ENCODE assay signal across 14 cellular contexts in genomic region chr7:46226860-46227259, GRCh38.
DNase-seq lines count a peak whose midpoint lies in the region; ATAC-seq and TF ChIP-seq lines count a peak whose summit lies in the region.
"Had no signal": no experiment of that assay in that cellular context is flagged by ENCODE, and none has a peak within 500 bp of the region (broad histone marks: within the 10 kb centered on the region; RNA-seq: fewer than 3 reads in every experiment).

No MANE protein-coding gene starts in this region.

- WGBS in GM23248 (ENCODE audit: low coverage in 1 of 2, low lambda C conversion rate in 2 of 2, missing lambda C conversion rate in 2 of 2), 2 experiments: 66 to 68% methylated on average over 3 of the region's 3 CpGs
- 27% methylated on average over 3 of the region's 3 CpGs for WGBS in right lobe of liver (ENCODE audit: insufficient coverage, low coverage, low lambda C conversion rate, missing lambda C conversion rate)

- DNase-seq in GM23248: peak; percentile 24
- peak; percentile 41 for DNase-seq in PC-3
- peak; percentile 34 for DNase-seq in brain pericyte (ENCODE audit: low read depth, low spot score)
- DNase-seq in right lobe of liver: no peak
- DNase-seq in stimulated activated CD8-positive, alpha-beta memory T cell treated with anti-CD3 and anti-CD28 coated beads, Interleukin-4, amount 100 ng/mL, for 48 hours: no peak
- no peak for DNase-seq in WTC11 (ENCODE audit: low spot score)
- no peak for DNase-seq in RPMI8226
- DNase-seq: BE2C; CD8-positive, alpha-beta T cell; NCI-H1436; NCI-H2107; NCI-H446; NCI-H774 had no signal

- TF ChIP-seq CTCF in PC-3 (conservative IDR thresholded peaks at IDR 0.05; ENCODE audit: low read depth, low read length): no peak
- no peak for TF ChIP-seq CTCF in right lobe of liver (IDR thresholded peaks at IDR 0.05)
- no peak for TF ChIP-seq CTCF in WTC11 (IDR thresholded peaks at IDR 0.05)

- H3K4me1 ChIP-seq in GM23248 (ENCODE audit: insufficient read depth) (peaks cover 21% of the 10 kb centered on the region), PC-3 (ENCODE audit: insufficient read depth, low read length) (peaks cover 14% of the 10 kb centered on the region), right lobe of liver (no peaks in the 10 kb centered on the region)
- H3K4me1 ChIP-seq: BE2C had no signal

- CTCF ChIA-PET in PC-3 (lab: Charles Lee) (no interaction called here), WTC11 (lab: Charles Lee) (no interaction called here)

- H3K4me1 Mint-ChIP-seq in WTC11: peaks cover 6% of the 10 kb centered on the region

- no peaks in the 10 kb centered on the region for H3K36me3 ChIP-seq in GM23248 (ENCODE audit: low read depth)
- H3K36me3 ChIP-seq in PC-3 (ENCODE audit: low read depth, low read length): no peaks in the 10 kb centered on the region
- H3K36me3 ChIP-seq in right lobe of liver: no peaks in the 10 kb centered on the region
- H3K36me3 ChIP-seq: BE2C had no signal

- H3K9ac ChIP-seq in GM23248: no peak overlapping the region
- no peak overlapping the region for H3K9ac ChIP-seq in PC-3 (ENCODE audit: low read length)

- H3K4me2 ChIP-seq in GM23248 (ENCODE audit: unreplicated experiment): no peak overlapping the region
- no peak overlapping the region for H3K4me2 ChIP-seq in PC-3 (ENCODE audit: low read length)

- no peak overlapping the region for H3K4me3 Mint-ChIP-seq in WTC11
- H3K4me3 Mint-ChIP-seq: CD8-positive, alpha-beta T cell had no signal

- in situ Hi-C loops in GM23248 (cut with MboI): no loop called here

- BruUV-seq in PC-3 (replicated peaks; lab: Mats Ljungman, UMichigan): no TSS peak

- H4K20me1 ChIP-seq in GM23248 (ENCODE audit: insufficient read depth) (no peaks in the 10 kb centered on the region), PC-3 (ENCODE audit: low read length) (no peaks in the 10 kb centered on the region)

- H3K36me3 Mint-ChIP-seq in WTC11: no peaks in the 10 kb centered on the region
- H3K36me3 Mint-ChIP-seq: CD8-positive, alpha-beta T cell had no signal

- no peak for TF ChIP-seq POLR2A in right lobe of liver (IDR thresholded peaks at IDR 0.05)

- H3K79me2 ChIP-seq in GM23248 (ENCODE audit: insufficient read depth) (no peaks in the 10 kb centered on the region), PC-3 (ENCODE audit: low read length) (no peaks in the 10 kb centered on the region)

- H3K9me2 ChIP-seq in GM23248 (ENCODE audit: insufficient read depth) (0 out of 2 replicates have a peak, but pooled peaks cover 3% of the 10 kb centered on the region), PC-3 (replicated peaks; ENCODE audit: low read length) (no peaks in the 10 kb centered on the region)

- H2AFZ ChIP-seq in GM23248: no peak overlapping the region
- no peak overlapping the region for H2AFZ ChIP-seq in PC-3 (ENCODE audit: low read length)

- H3F3A ChIP-seq in GM23248 (ENCODE audit: insufficient read depth) (peaks cover 13% of the 10 kb centered on the region; the same call in 1 of the 2 replicates), PC-3 (ENCODE audit: low read length, unreplicated experiment) (no peaks in the 10 kb centered on the region)

- H3K27ac ChIP-seq in GM23248 (no peak overlapping the region), PC-3 (ENCODE audit: low read length) (no peak overlapping the region), right lobe of liver (no peak overlapping the region)

- no peak overlapping the region for H3K27ac Mint-ChIP-seq in WTC11
- H3K27ac Mint-ChIP-seq: CD8-positive, alpha-beta T cell had no signal

- peak; percentile 37 for ATAC-seq in PC-3
- peak in 3 of 4 donors; percentile 28 to 47 (median 36) for ATAC-seq in right lobe of liver
- no peak for ATAC-seq in HG03442 (IDR thresholded peaks at IDR 0.05; ENCODE audit: unreplicated experiment)
- ATAC-seq in WTC11: no peak
- ATAC-seq: CD8-positive, alpha-beta T cell had no signal

- H3K27me3 Mint-ChIP-seq in WTC11 (ENCODE audit: low read depth): no peaks in the 10 kb centered on the region

- peaks cover 8% of the 10 kb centered on the region for H3K9me3 Mint-ChIP-seq in WTC11

- H3K9me3 ChIP-seq in GM23248 (ENCODE audit: low read depth) (no peaks in the 10 kb centered on the region), PC-3 (ENCODE audit: low read length) (no peaks in the 10 kb centered on the region), right lobe of liver (no peaks in the 10 kb centered on the region)
- H3K9me3 ChIP-seq: BE2C had no signal

- intact Hi-C loops in PC-3 (cut with micrococcal nuclease) (no loop called here), right lobe of liver (cut with DNase I) (no loop called here)

- H3K4me3 ChIP-seq in GM23248 (no peak overlapping the region), PC-3 (ENCODE audit: low read length) (no peak overlapping the region), right lobe of liver (no peak overlapping the region)

- POLR2A ChIA-PET in PC-3 (lab: Charles Lee; ENCODE audit: unreplicated experiment) (no interaction called here), WTC11 (lab: Charles Lee) (no interaction called here)

- no peaks in the 10 kb centered on the region for H3K27me3 ChIP-seq in GM23248 (replicated peaks; ENCODE audit: insufficient read depth)
- H3K27me3 ChIP-seq in PC-3 (ENCODE audit: low read length): no peaks in the 10 kb centered on the region
- H3K27me3 ChIP-seq in right lobe of liver: no peaks in the 10 kb centered on the region
- H3K27me3 ChIP-seq: BE2C had no signal

TF ChIP-seq in WTC11, 78 proteins besides CTCF, POLR2A, EP300 and RAD21:
- TF ChIP-seq KAT7 (CRISPR knock-in tag; IDR thresholded peaks at IDR 0.05; ENCODE audit: borderline replicate concordance) (no peak), HMGXB4 (CRISPR knock-in tag; IDR thresholded peaks at IDR 0.05) (no peak), GTF2I (CRISPR knock-in tag; conservative IDR thresholded peaks at IDR 0.05) (no peak)

Comparison
In these comparisons a context has a peak if more than half of its experiments do, and no peak if none do; other contexts are left out.
1. DNase-seq: peak in GM23248 (single experiment), PC-3 (single experiment) and brain pericyte (single experiment); none in right lobe of liver (0 of 3), stimulated activated CD8-positive, alpha-beta memory T cell treated with anti-CD3 and anti-CD28 coated beads, Interleukin-4, amount 100 ng/mL, for 48 hours (single experiment), WTC11 (single experiment) and RPMI8226 (single experiment).
2. ATAC-seq: peak in PC-3 (single experiment) and right lobe of liver (3 of 4); none in HG03442 (single experiment) and WTC11 (single experiment).